In genomic region chr22:19942071-19942885, GRCh38 we compare ENCODE assay signal across 8 cellular contexts. TPM values are rescaled to one million over a fixed set of nuclear protein-coding genes. Genes with fewer than 3 reads are reported as not detected.
DNase-seq lines count a peak whose midpoint lies in the region; ATAC-seq and TF ChIP-seq lines count a peak whose summit lies in the region.

No MANE protein-coding gene starts in this region.

- TF ChIP-seq CTCF in glutamatergic neuron (IDR thresholded peaks at IDR 0.05; ENCODE audit: partially characterized antibody, unreplicated experiment) = no peak
- no peak for TF ChIP-seq CTCF in osteocyte (IDR thresholded peaks at IDR 0.05)

- no peaks in the 10 kb centered on the region for H3K9me3 Mint-ChIP-seq in activated T-helper 17 cell treated with anti-CD3 and anti-CD28 coated beads, Interleukin-2, amount 50 U/mL, for 72 hours
- H3K9me3 Mint-ChIP-seq in glutamatergic neuron (ENCODE audit: unreplicated experiment) = peaks cover 1% of the 10 kb centered on the region
- no peaks in the 10 kb centered on the region for H3K9me3 Mint-ChIP-seq in osteocyte (ENCODE audit: unreplicated experiment)

- DNase-seq in NCI-H146 (lab: John Stamatoyannopoulos, UW) (peak; percentile 26), NCI-H146 treated with DMSO at 0.1 percent for 48 hours (lab: John Stamatoyannopoulos, UW; ENCODE audit: unreplicated experiment) (no peak), Kasumi-1 (lab: John Stamatoyannopoulos, UW) (peak; percentile 84 to 89), glutamatergic neuron (no peak), osteocyte (ENCODE audit: extremely low spot score, unreplicated experiment) (no peak)

- ATAC-seq in activated T-helper 17 cell treated with anti-CD3 and anti-CD28 coated beads, Interleukin-2, amount 50 U/mL, for 72 hours (replicated peaks) = peak; percentile 35
- ATAC-seq in GM18519 (IDR thresholded peaks at IDR 0.05; ENCODE audit: low FRiP score, unreplicated experiment) (no peak), HG03378 (IDR thresholded peaks at IDR 0.05; ENCODE audit: unreplicated experiment) (no peak)

- H3K27ac Mint-ChIP-seq in activated T-helper 17 cell treated with anti-CD3 and anti-CD28 coated beads, Interleukin-2, amount 50 U/mL, for 72 hours = peak overlapping the region; percentile 99
- H3K27ac Mint-ChIP-seq in glutamatergic neuron (ENCODE audit: unreplicated experiment) = peak overlapping the region; percentile 95
- peak overlapping the region; percentile 100 for H3K27ac Mint-ChIP-seq in osteocyte (ENCODE audit: unreplicated experiment)

- peaks cover 20% of the 10 kb centered on the region for H3K4me1 Mint-ChIP-seq in activated T-helper 17 cell treated with anti-CD3 and anti-CD28 coated beads, Interleukin-2, amount 50 U/mL, for 72 hours
- H3K4me1 Mint-ChIP-seq in glutamatergic neuron (ENCODE audit: low read depth, unreplicated experiment) = peaks cover 19% of the 10 kb centered on the region
- peaks cover 40% of the 10 kb centered on the region for H3K4me1 Mint-ChIP-seq in osteocyte (ENCODE audit: unreplicated experiment)

- peaks cover 11% of the 10 kb centered on the region for H3K36me3 Mint-ChIP-seq in activated T-helper 17 cell treated with anti-CD3 and anti-CD28 coated beads, Interleukin-2, amount 50 U/mL, for 72 hours (ENCODE audit: low read depth)
- H3K36me3 Mint-ChIP-seq in glutamatergic neuron (ENCODE audit: unreplicated experiment) = peaks cover 9% of the 10 kb centered on the region
- H3K36me3 Mint-ChIP-seq in osteocyte (ENCODE audit: unreplicated experiment) = no peaks in the 10 kb centered on the region

- H3K27me3 Mint-ChIP-seq in activated T-helper 17 cell treated with anti-CD3 and anti-CD28 coated beads, Interleukin-2, amount 50 U/mL, for 72 hours = no peaks in the 10 kb centered on the region
- H3K27me3 Mint-ChIP-seq in glutamatergic neuron (ENCODE audit: unreplicated experiment) (peaks cover 13% of the 10 kb centered on the region), osteocyte (ENCODE audit: unreplicated experiment) (no peaks in the 10 kb centered on the region)

- peak overlapping the region; percentile 98 for H3K4me3 Mint-ChIP-seq in activated T-helper 17 cell treated with anti-CD3 and anti-CD28 coated beads, Interleukin-2, amount 50 U/mL, for 72 hours
- H3K4me3 Mint-ChIP-seq in glutamatergic neuron (ENCODE audit: unreplicated experiment) = peak overlapping the region; percentile 81
- peak overlapping the region; percentile 78 for H3K4me3 Mint-ChIP-seq in osteocyte (ENCODE audit: unreplicated experiment)

RNA-seq across cellular contexts. Expression of gene TXNRD2, which starts 0.7 kb away (rescaled TPM):
- total RNA-seq in activated T-helper 17 cell treated with anti-CD3 and anti-CD28 coated beads, Interleukin-2, amount 50 U/mL, for 72 hours = 10 to 100 TPM; 14.1 to 21.4 TPM
- total RNA-seq in glutamatergic neuron (ENCODE audit: unreplicated experiment) = 6.4 TPM
- 12.6 and 13.1 TPM in 2 replicates for total RNA-seq in osteocyte

RNA-seq across cellular contexts. Expression of gene COMT, which starts 0.7 kb away (rescaled TPM):
- total RNA-seq in activated T-helper 17 cell treated with anti-CD3 and anti-CD28 coated beads, Interleukin-2, amount 50 U/mL, for 72 hours = 100 to 1,000 TPM in 1 of 2 donors, 10 to 100 TPM in 1; 53.4 to 133 TPM
- 34.8 TPM for total RNA-seq in glutamatergic neuron (ENCODE audit: unreplicated experiment)
- 92.1 and 94.1 TPM in 2 replicates for total RNA-seq in osteocyte

Comparison
In these comparisons a context has a peak if more than half of its experiments do, and no peak if none do; other contexts are left out.
1. DNase-seq: peak in NCI-H146 (single experiment) and Kasumi-1 (2 of 2); none in NCI-H146 treated with DMSO at 0.1 percent for 48 hours (single experiment), glutamatergic neuron (single experiment) and osteocyte (single experiment).
2. Peak in every context shown above with its lines, with median percentiles within 50 percentile points of each other: H3K27ac Mint-ChIP-seq and H3K4me3 Mint-ChIP-seq.